ENCODE assay signal across 20 cellular contexts in the genomic region with DNA sequence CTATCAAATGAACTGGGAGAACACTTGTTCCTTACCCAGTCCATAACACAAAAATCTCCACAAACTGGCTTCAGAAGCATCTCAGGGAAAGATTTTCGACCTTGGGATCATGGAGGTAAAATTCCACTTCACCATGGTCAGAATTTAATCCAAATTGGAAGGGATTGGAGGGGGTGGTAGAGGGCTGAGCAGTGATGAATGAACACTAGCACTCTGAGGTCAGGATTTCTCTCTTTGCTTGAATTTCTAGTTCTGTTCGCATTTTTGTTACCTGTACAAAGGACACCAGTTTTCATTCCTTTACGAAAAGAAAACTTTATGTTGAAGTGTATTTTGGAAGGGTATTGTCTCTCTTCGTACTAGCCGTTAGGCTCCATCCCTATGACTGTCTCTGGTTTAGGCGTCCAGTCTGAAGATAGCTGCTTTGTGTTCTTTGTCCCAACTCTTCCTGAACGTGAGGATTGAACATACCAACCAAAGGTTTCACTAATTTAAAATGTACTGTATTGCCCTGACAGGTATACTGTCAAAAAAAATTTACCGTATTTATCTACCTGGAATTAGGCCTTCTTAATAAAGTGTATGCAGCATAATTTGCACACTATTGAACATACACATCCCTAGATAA. TPM values are rescaled to one million over a fixed set of nuclear protein-coding genes. Genes with fewer than 3 reads are reported as not detected.
A peak's percentile ranks its signal among the peaks of the same experiment; 100 is the strongest.
DNase-seq lines count a peak whose midpoint lies in the region; ATAC-seq, FAIRE-seq and TF ChIP-seq lines count a peak whose summit lies in the region.
"Had no signal": no experiment of that assay in that cellular context is flagged by ENCODE, and none has a peak within 500 bp of the region (broad histone marks: within the 10 kb centered on the region; RNA-seq: fewer than 3 reads in every experiment).

No MANE protein-coding gene starts in this region.

- H3K27ac Mint-ChIP-seq in activated CD4-positive, alpha-beta T cell treated with anti-CD3 and anti-CD28 coated beads, Interleukin-2, amount 10 ng/mL, durations not matched to agents 24 days and 14 days, result peak overlapping the region; percentile 82
- H3K27ac Mint-ChIP-seq in stimulated activated naive B cell treated with anti-CD40 and anti-IgM and Interleukin-4, amounts not matched to agents 10 μg/mL and 1 μg/mL and 100 μg/mL, for 72 hours, result peak overlapping the region; percentile 20
- H3K27ac Mint-ChIP-seq: H9, nephron had no signal

- H3K27ac ChIP-seq in KMS-11 (no peak overlapping the region), K562 (ENCODE audit: extremely low read depth, low read depth, low read length) (peak overlapping the region; percentile 60; the same call in 1 of the 3 replicates)

- no peak for TF ChIP-seq RAD21 in K562 (CRISPR knock-in tag; conservative IDR thresholded peaks at IDR 0.05 in 1 of 2, IDR thresholded peaks at IDR 0.05 in 1 of 2)

- H3K9ac ChIP-seq in KMS-11 (no peak overlapping the region), K562 (ENCODE audit: insufficient read depth in 1 of 2, low read depth in 2 of 2, low read length in 2 of 2) (peak overlapping the region; percentile 12 to 34)

- CTCF ChIA-PET in K562 (lab: Yijun Ruan, JAX; ENCODE audit: low intra/inter-chr PET ratio), result no interaction called here

- in situ Hi-C loops in K562 (cut with MboI), result no loop called here

- no peaks in the 10 kb centered on the region for H3K9me3 ChIP-seq in K562 (replicated peaks; ENCODE audit: control insufficient read depth, insufficient read depth, low read depth, low read length)
- H3K9me3 ChIP-seq: heart right ventricle had no signal

- H3K4me3 Mint-ChIP-seq in activated CD4-positive, alpha-beta T cell treated with anti-CD3 and anti-CD28 coated beads, Interleukin-2, amount 10 ng/mL, durations not matched to agents 24 days and 14 days, result peak overlapping the region; percentile 84
- peak overlapping the region; percentile 74 to 80 for H3K4me3 Mint-ChIP-seq in stimulated activated naive B cell treated with anti-CD40 and anti-IgM and Interleukin-4, amounts not matched to agents 10 μg/mL and 1 μg/mL and 100 μg/mL, for 72 hours
- H3K4me3 Mint-ChIP-seq: H9, nephron had no signal

- no peaks in the 10 kb centered on the region for H3K9me3 Mint-ChIP-seq in activated CD4-positive, alpha-beta T cell treated with anti-CD3 and anti-CD28 coated beads, Interleukin-2, amount 10 ng/mL, durations not matched to agents 24 days and 14 days
- no peaks in the 10 kb centered on the region for H3K9me3 Mint-ChIP-seq in stimulated activated naive B cell treated with anti-CD40 and anti-IgM and Interleukin-4, amounts not matched to agents 10 μg/mL and 1 μg/mL and 100 μg/mL, for 72 hours
- H3K9me3 Mint-ChIP-seq: H9, nephron had no signal

- TF ChIP-seq EP300 in K562 (IDR thresholded peaks at IDR 0.05; ENCODE audit: low read length), result no peak

- peaks cover 2% of the 10 kb centered on the region for H3K36me3 Mint-ChIP-seq in activated CD4-positive, alpha-beta T cell treated with anti-CD3 and anti-CD28 coated beads, Interleukin-2, amount 10 ng/mL, durations not matched to agents 24 days and 14 days (ENCODE audit: low read depth)
- no peaks in the 10 kb centered on the region for H3K36me3 Mint-ChIP-seq in stimulated activated naive B cell treated with anti-CD40 and anti-IgM and Interleukin-4, amounts not matched to agents 10 μg/mL and 1 μg/mL and 100 μg/mL, for 72 hours

- TSS peak; percentile 52 for BruUV-seq in K562 (replicated peaks; lab: Mats Ljungman, UMichigan)

- DNase-seq in activated CD4-positive, alpha-beta T cell treated with anti-CD3 and anti-CD28 coated beads, Interleukin-2, amount 10 ng/mL, durations not matched to agents 24 days and 14 days, result peak; percentile 60
- no peak for DNase-seq in activated CD4-positive, alpha-beta T cell treated with anti-CD3 and anti-CD28 coated beads, Interleukin-2, amount 50 U/mL, for 48 hours
- DNase-seq in K562 (ENCODE audit: extremely low read depth in 1 of 4, low spot score in 3 of 4) (no peak), SIG-M5 (lab: John Stamatoyannopoulos, UW) (no peak), retina (no peak)
- no peak for DNase-seq in stimulated activated naive B cell treated with anti-CD40 and anti-IgM and Interleukin-4, amounts not matched to agents 10 μg/mL and 1 μg/mL and 100 μg/mL, for 72 hours
- DNase-seq: amniotic stem cell; H9; heart right ventricle; left cardiac atrium; NCI-H2029 treated with DMSO at 0.1 percent for 48 hours; NCI-H69; stimulated activated CD4-positive, alpha-beta T cell treated with anti-CD3 and anti-CD28 coated beads, Interleukin-2, amount 100 ng/mL, for 48 hours had no signal

- FAIRE-seq in K562 (lab: Jason Lieb, UNC), result peak; percentile 15
- FAIRE-seq: A204.1, colon had no signal

- H3K79me2 ChIP-seq in KMS-11 (ENCODE audit: insufficient read depth, low read depth) (no peaks in the 10 kb centered on the region), K562 (ENCODE audit: control insufficient read depth, insufficient read depth, low read length) (peaks cover 56% of the 10 kb centered on the region; the same call in 2 of the 3 replicates)

- H3K4me1 ChIP-seq in KMS-11 (ENCODE audit: low read depth, poor library complexity, severe bottlenecking) (peaks cover 18% of the 10 kb centered on the region), K562 (replicated peaks in 1 of 2; ENCODE audit: control insufficient read depth in 2 of 2, insufficient read depth in 2 of 2, low read length in 2 of 2) (peaks cover 0 to 11% of the 10 kb centered on the region in 2 experiments; a peak in 2 of 5 replicates)

- H3K27me3 Mint-ChIP-seq in activated CD4-positive, alpha-beta T cell treated with anti-CD3 and anti-CD28 coated beads, Interleukin-2, amount 10 ng/mL, durations not matched to agents 24 days and 14 days, result no peaks in the 10 kb centered on the region
- H3K27me3 Mint-ChIP-seq in stimulated activated naive B cell treated with anti-CD40 and anti-IgM and Interleukin-4, amounts not matched to agents 10 μg/mL and 1 μg/mL and 100 μg/mL, for 72 hours, result no peaks in the 10 kb centered on the region

- H3K4me3 ChIP-seq in KMS-11 (IDR thresholded peaks at IDR 0.05; ENCODE audit: insufficient read depth, low read depth, low read length), result no peak overlapping the region
- H3K4me3 ChIP-seq in K562, result peak overlapping the region; percentile 32

- no peaks in the 10 kb centered on the region for H3K36me3 ChIP-seq in KMS-11 (ENCODE audit: insufficient read depth)
- H3K36me3 ChIP-seq in K562 (ENCODE audit: control insufficient read depth, insufficient read depth, low read length), result no peaks in the 10 kb centered on the region
- H3K36me3 ChIP-seq: heart right ventricle had no signal

- peak; percentile 58 for ATAC-seq in K562
- ATAC-seq in stimulated activated naive B cell treated with anti-CD40 and anti-IgM and Interleukin-4, amounts not matched to agents 10 μg/mL and 1 μg/mL and 100 μg/mL, for 72 hours (replicated peaks), result no peak
- ATAC-seq in HG03139 (IDR thresholded peaks at IDR 0.05; ENCODE audit: unreplicated experiment), result no peak

- intact Hi-C loops in activated CD4-positive, alpha-beta T cell treated with anti-CD3 and anti-CD28 coated beads, Interleukin-2, amount 10 ng/mL, durations not matched to agents 24 days and 14 days (cut with micrococcal nuclease), result loop anchor here (1.0 to 10.0 kb wide), 5 partner anchors 9 to 369 kb away; a partner anchor contains a TSS
- intact Hi-C loops in K562 (cut with micrococcal nuclease), result no loop called here

- POLR2A ChIA-PET in K562 (lab: Yijun Ruan, JAX), result interaction anchor here (0.6 to 0.7 kb wide), 2 partner anchors 38 to 431 kb away, joined by 3 read pairs; no protein-coding TSS in a partner anchor

- 4% methylated on average over 8 of the region's 8 CpGs for WGBS in K562 (ENCODE audit: insufficient coverage, low coverage, missing lambda C conversion rate)

- no peak for TF ChIP-seq POLR2A in K562 (conservative IDR thresholded peaks at IDR 0.05)

- H3K9me1 ChIP-seq in K562 (ENCODE audit: control insufficient read depth, insufficient read depth, low read length), result no peaks in the 10 kb centered on the region

- H3K27me3 ChIP-seq in KMS-11 (ENCODE audit: insufficient read depth, low read depth) (no peaks in the 10 kb centered on the region), K562 (ENCODE audit: control insufficient read depth in 2 of 2, insufficient read depth in 2 of 2, low read length in 2 of 2) (no peaks in the 10 kb centered on the region)

- H3K4me1 Mint-ChIP-seq in activated CD4-positive, alpha-beta T cell treated with anti-CD3 and anti-CD28 coated beads, Interleukin-2, amount 10 ng/mL, durations not matched to agents 24 days and 14 days, result peaks cover 30% of the 10 kb centered on the region
- H3K4me1 Mint-ChIP-seq in stimulated activated naive B cell treated with anti-CD40 and anti-IgM and Interleukin-4, amounts not matched to agents 10 μg/mL and 1 μg/mL and 100 μg/mL, for 72 hours, result peaks cover 24 to 59% of the 10 kb centered on the region in 2 donors
- H3K4me1 Mint-ChIP-seq: nephron had no signal

- H3K4me2 ChIP-seq in KMS-11 (peak overlapping the region; percentile 26; the same call in 1 of the 2 replicates), K562 (ENCODE audit: insufficient read depth, low read length) (peak overlapping the region; percentile 65)

- TF ChIP-seq CTCF in KMS-11 (conservative IDR thresholded peaks at IDR 0.05; ENCODE audit: low read depth, low read length), result no peak
- no peak for TF ChIP-seq CTCF in K562 (IDR thresholded peaks at IDR 0.05 in 2 of 3, conservative IDR thresholded peaks at IDR 0.05 in 1 of 3; ENCODE audit: insufficient read depth in 2 of 3, low read depth in 1 of 3, low read length in 3 of 3)

- H2AFZ ChIP-seq in KMS-11 (ENCODE audit: low read depth), result no peak overlapping the region
- H2AFZ ChIP-seq in K562 (ENCODE audit: low read depth, low read length), result peak overlapping the region; percentile 77

- H4K20me1 ChIP-seq in KMS-11 (ENCODE audit: insufficient read depth) (no peaks in the 10 kb centered on the region), K562 (replicated peaks; ENCODE audit: control insufficient read depth, insufficient read depth, low read length) (no peaks in the 10 kb centered on the region)

RNA-seq across cellular contexts. Expression of a gene that starts 0.7 kb away (rescaled TPM):
- total RNA-seq in activated CD4-positive, alpha-beta T cell treated with anti-CD3 and anti-CD28 coated beads, Interleukin-2, amount 10 ng/mL, durations not matched to agents 24 days and 14 days, result 34.4 and 38.4 TPM in 2 replicates
- total RNA-seq in K562 (2011; cell fraction: chromatin; rRNA removed; ENCODE audit: low replicate concordance), result 119 and 120 TPM in 2 replicates
- total RNA-seq in K562 (2011; cell fraction: nucleolus; rRNA removed), result 83.6 and 92.2 TPM in 2 replicates
- total RNA-seq in K562 (2011; cell fraction: nucleoplasm; rRNA removed), result 114 and 167 TPM in 2 replicates
- total RNA-seq in K562 (2014; rRNA removed), result 67.9 and 83.1 TPM in 2 replicates
- total RNA-seq in K562 (2014; rRNA removed; fragmentation: Illumina TruSeq; extraction: Trizol), result 43.0 and 46.6 TPM in 2 replicates
- 29.5 and 30.2 TPM in 2 replicates for total RNA-seq in K562 (2015; rRNA removed; fragmentation: Illumina TruSeq; extraction: Trizol)
- total RNA-seq in K562 (2021), result 62.2 and 71.4 TPM in 2 replicates
- 22.0 and 60.4 TPM in 2 replicates for polyA plus RNA-seq in K562 (2011; rRNA removed)
- 20.3 and 83.5 TPM in 2 replicates for polyA plus RNA-seq in K562 (2011; cell fraction: cytosol; rRNA removed)
- 34.5 and 117 TPM in 2 replicates for polyA plus RNA-seq in K562 (2011; cell fraction: nucleus; rRNA removed)
- polyA plus RNA-seq in K562 (2012), result 57.6 and 120 TPM in 2 replicates
- 67.6 and 69.5 TPM in 2 replicates for polyA plus RNA-seq in K562 (2014; fragmentation: Illumina TruSeq; extraction: Trizol)
- 1 to 10 TPM; 4.8 to 8.8 TPM for polyA plus RNA-seq in K562 (2014; fragmentation: Nextera tagmentation; extraction: Ambion mirVana)
- 76.8 and 88.7 TPM in 2 replicates for polyA plus RNA-seq in K562 (2014; rRNA removed)
- 22.0 and 65.1 TPM in 2 replicates for polyA minus RNA-seq in K562 (2011; rRNA and poly(A)+ RNA removed)
- 15.4 and 43.7 TPM in 2 replicates for polyA minus RNA-seq in K562 (2011; cell fraction: cytosol; rRNA and poly(A)+ RNA removed)
- polyA minus RNA-seq in K562 (2011; cell fraction: nucleus; rRNA and poly(A)+ RNA removed), result 24.7 and 46.7 TPM in 2 replicates
- total RNA-seq: H9, renal cortical epithelial cell had no signal

RNA-seq across cellular contexts. Expression of a gene that starts 8.1 kb away (rescaled TPM):
- total RNA-seq in activated CD4-positive, alpha-beta T cell treated with anti-CD3 and anti-CD28 coated beads, Interleukin-2, amount 10 ng/mL, durations not matched to agents 24 days and 14 days, result 0.09 and 0.56 TPM in 2 replicates
- 0.25 TPM in 1 of 2 replicates, not detected in the other for total RNA-seq in K562 (2011; cell fraction: chromatin; rRNA removed; ENCODE audit: low replicate concordance)
- not detected in 2 replicates for total RNA-seq in K562 (2011; cell fraction: nucleolus; rRNA removed)
- not detected in 2 replicates for total RNA-seq in K562 (2011; cell fraction: nucleoplasm; rRNA removed)
- total RNA-seq in K562 (2014; rRNA removed) (0.18 and 0.29 TPM in 2 replicates), K562 (2014; rRNA removed; fragmentation: Illumina TruSeq; extraction: Trizol) (0.29 and 0.36 TPM in 2 replicates), K562 (2015; rRNA removed; fragmentation: Illumina TruSeq; extraction: Trizol) (0.43 and 0.75 TPM in 2 replicates), K562 (2021) (0.20 and 0.22 TPM in 2 replicates)
- polyA plus RNA-seq in K562 (2011; rRNA removed) (0.05 and 0.13 TPM in 2 replicates), K562 (2014; fragmentation: Illumina TruSeq; extraction: Trizol) (0.25 and 0.37 TPM in 2 replicates), K562 (2014; fragmentation: Nextera tagmentation; extraction: Ambion mirVana) (under 1 TPM; 0.27 to 0.35 TPM), K562 (2014; rRNA removed) (0.23 and 0.98 TPM in 2 replicates)
- 0.07 TPM in 1 of 2 replicates, not detected in the other for polyA plus RNA-seq in K562 (2011; cell fraction: cytosol; rRNA removed)
- polyA plus RNA-seq in K562 (2011; cell fraction: nucleus; rRNA removed), result not detected in 2 replicates
- 0.27 and 0.35 TPM in 2 replicates for polyA plus RNA-seq in K562 (2012)
- 0.25 TPM in 1 of 2 replicates, not detected in the other for polyA minus RNA-seq in K562 (2011; rRNA and poly(A)+ RNA removed)
- not detected in 2 replicates for polyA minus RNA-seq in K562 (2011; cell fraction: cytosol; rRNA and poly(A)+ RNA removed)
- not detected in 2 replicates for polyA minus RNA-seq in K562 (2011; cell fraction: nucleus; rRNA and poly(A)+ RNA removed)
- total RNA-seq: esophagus mucosa, H9, left cardiac atrium, renal cortical epithelial cell had no signal
- polyA plus RNA-seq: heart right ventricle had no signal

RNA-seq across cellular contexts. Expression of a gene that starts 58.6 kb away (rescaled TPM):
- 0.90 and 0.96 TPM in 2 replicates for total RNA-seq in activated CD4-positive, alpha-beta T cell treated with anti-CD3 and anti-CD28 coated beads, Interleukin-2, amount 10 ng/mL, durations not matched to agents 24 days and 14 days
- 16.1 and 33.1 TPM in 2 replicates for total RNA-seq in K562 (2011; cell fraction: chromatin; rRNA removed; ENCODE audit: low replicate concordance)
- total RNA-seq in K562 (2011; cell fraction: nucleolus; rRNA removed), result 8.2 and 8.4 TPM in 2 replicates
- 15.8 and 17.9 TPM in 2 replicates for total RNA-seq in K562 (2011; cell fraction: nucleoplasm; rRNA removed)
- total RNA-seq in K562 (2014; rRNA removed), result 12.0 and 14.2 TPM in 2 replicates
- total RNA-seq in K562 (2014; rRNA removed; fragmentation: Illumina TruSeq; extraction: Trizol), result 13.9 and 17.0 TPM in 2 replicates
- total RNA-seq in K562 (2015; rRNA removed; fragmentation: Illumina TruSeq; extraction: Trizol), result 5.3 and 5.6 TPM in 2 replicates
- 11.2 and 12.8 TPM in 2 replicates for total RNA-seq in K562 (2021)
- polyA plus RNA-seq in K562 (2011; rRNA removed), result 3.2 and 10.9 TPM in 2 replicates
- polyA plus RNA-seq in K562 (2011; cell fraction: cytosol; rRNA removed), result 1.0 and 1.5 TPM in 2 replicates
- 1.7 and 4.9 TPM in 2 replicates for polyA plus RNA-seq in K562 (2011; cell fraction: nucleus; rRNA removed)
- polyA plus RNA-seq in K562 (2012), result 4.9 and 8.2 TPM in 2 replicates
- polyA plus RNA-seq in K562 (2014; fragmentation: Illumina TruSeq; extraction: Trizol), result 9.4 and 11.8 TPM in 2 replicates
- 1 to 10 TPM; 5.7 to 8.7 TPM for polyA plus RNA-seq in K562 (2014; fragmentation: Nextera tagmentation; extraction: Ambion mirVana)
- 13.2 and 14.5 TPM in 2 replicates for polyA plus RNA-seq in K562 (2014; rRNA removed)
- polyA minus RNA-seq in K562 (2011; rRNA and poly(A)+ RNA removed), result 4.7 and 10.9 TPM in 2 replicates
- 1.0 and 3.1 TPM in 2 replicates for polyA minus RNA-seq in K562 (2011; cell fraction: cytosol; rRNA and poly(A)+ RNA removed)
- 2.2 and 2.6 TPM in 2 replicates for polyA minus RNA-seq in K562 (2011; cell fraction: nucleus; rRNA and poly(A)+ RNA removed)
- total RNA-seq: H9, heart right ventricle, left cardiac atrium, renal cortical epithelial cell had no signal
- polyA plus RNA-seq: heart right ventricle had no signal
